Comparison of ENCODE assay signal across 8 cellular contexts in genomic region chr15:28107111-28107893, GRCh38. TPM values are rescaled to one million over a fixed set of nuclear protein-coding genes. Genes with fewer than 3 reads are reported as not detected.
DNase-seq lines count a peak whose midpoint lies in the region; ATAC-seq and TF ChIP-seq lines count a peak whose summit lies in the region.

No MANE protein-coding gene starts in this region.

- intact Hi-C loops in Panc1 (cut with micrococcal nuclease; ENCODE audit: unreplicated experiment) (no loop called here), esophagus muscularis mucosa (cut with DNase I) (no loop called here)
- intact Hi-C loops in naive thymus-derived CD4-positive, alpha-beta T cell (cut with micrococcal nuclease), result no loop called here

- BruUV-seq in Panc1 (replicated peaks; lab: Mats Ljungman, UMichigan), result no TSS peak

- H3K27me3 ChIP-seq in Panc1 (ENCODE audit: control insufficient read depth, insufficient read depth, low read length) (no peaks in the 10 kb centered on the region), esophagus muscularis mucosa (peaks cover 0 to 37% (median 0%) of the 10 kb centered on the region in 4 donors)
- H3K27me3 ChIP-seq in naive thymus-derived CD4-positive, alpha-beta T cell (ENCODE audit: control insufficient read depth in 2 of 2, insufficient read depth in 2 of 2, low read length in 2 of 2), result peaks cover 0 to 12% of the 10 kb centered on the region in 2 donors

- TF ChIP-seq CTCF in AG09309 (IDR thresholded peaks at IDR 0.05; ENCODE audit: control insufficient read depth, insufficient read depth, low read depth, low read length, missing control alignments), result no peak
- TF ChIP-seq CTCF in Panc1 (IDR thresholded peaks at IDR 0.05), result no peak
- no peak for TF ChIP-seq CTCF in esophagus muscularis mucosa (IDR thresholded peaks at IDR 0.05)

- peaks cover 6 to 23% (median 10%) of the 10 kb centered on the region in 7 donors for H3K4me1 Mint-ChIP-seq in naive thymus-derived CD4-positive, alpha-beta T cell

- H3K4me1 ChIP-seq in Panc1 (ENCODE audit: control insufficient read depth, insufficient read depth, low read length), result no peaks in the 10 kb centered on the region
- H3K4me1 ChIP-seq in esophagus muscularis mucosa, result peaks cover 12 to 37% (median 32%) of the 10 kb centered on the region in 4 donors
- H3K4me1 ChIP-seq in naive thymus-derived CD4-positive, alpha-beta T cell (ENCODE audit: control insufficient read depth in 2 of 2, insufficient read depth in 2 of 2, low read length in 2 of 2), result peaks cover 5 to 6% of the 10 kb centered on the region in 2 donors

- POLR2A ChIA-PET in Panc1 (lab: Charles Lee), result no interaction called here
- POLR2A ChIA-PET in naive thymus-derived CD4-positive, alpha-beta T cell (lab: Charles Lee), result no interaction called here

- peak overlapping the region in 2 of 9 donors; percentile 31 to 71 for H3K27ac Mint-ChIP-seq in naive thymus-derived CD4-positive, alpha-beta T cell

- H3K36me3 Mint-ChIP-seq in naive thymus-derived CD4-positive, alpha-beta T cell, result peaks cover 10 to 13% (median 12%) of the 10 kb centered on the region in 5 donors

- peak overlapping the region; percentile 81 to 92 (median 87) for H3K4me3 Mint-ChIP-seq in naive thymus-derived CD4-positive, alpha-beta T cell

- no peak overlapping the region for H3K27ac ChIP-seq in Panc1 (ENCODE audit: low read length)
- peak overlapping the region in 1 of 4 donors; percentile 34 for H3K27ac ChIP-seq in esophagus muscularis mucosa (replicated peaks in 1 of 4)
- H3K27ac ChIP-seq in naive thymus-derived CD4-positive, alpha-beta T cell (ENCODE audit: low read depth, low read length), result no peak overlapping the region

- no peak for DNase-seq in AG09309 (ENCODE audit: low read depth)
- no peak for DNase-seq in Panc1 (ENCODE audit: low read depth, low spot score)
- DNase-seq in esophagus muscularis mucosa (ENCODE audit: extremely low spot score), result no peak
- DNase-seq in naive thymus-derived CD4-positive, alpha-beta T cell, result peak in 1 of 9 donors; percentile 31
- DNase-seq in H4 (ENCODE audit: low spot score), result no peak
- no peak for DNase-seq in stimulated activated CD8-positive, alpha-beta memory T cell treated with anti-CD3 and anti-CD28 coated beads, Interleukin-4, amount 100 ng/mL, for 48 hours
- DNase-seq in globus pallidus (ENCODE audit: low spot score), result no peak

- H3K27me3 Mint-ChIP-seq in naive thymus-derived CD4-positive, alpha-beta T cell, result peaks cover 12 to 41% (median 22%) of the 10 kb centered on the region in 5 donors

- in situ Hi-C loops in Panc1 (cut with HindIII; ENCODE audit: low pct_unique_long_range_greater_than_20kb, low sequenced_read_pairs), result no loop called here

- no peak for TF ChIP-seq EP300 in esophagus muscularis mucosa (IDR thresholded peaks at IDR 0.05)

- WGBS in esophagus muscularis mucosa, result 10% methylated on average over 12 of the region's 62 CpGs

- H3K9me3 ChIP-seq in Panc1 (ENCODE audit: control insufficient read depth, insufficient read depth, low read depth, low read length) (no peaks in the 10 kb centered on the region), esophagus muscularis mucosa (no peaks in the 10 kb centered on the region)
- no peaks in the 10 kb centered on the region for H3K9me3 ChIP-seq in naive thymus-derived CD4-positive, alpha-beta T cell (ENCODE audit: control insufficient read depth in 2 of 3, low read length in 3 of 3)

- peak overlapping the region; percentile 48 for H3K4me3 ChIP-seq in AG09309 (ENCODE audit: control insufficient read depth, low read depth, low read length)
- H3K4me3 ChIP-seq in Panc1 (ENCODE audit: low read depth in 2 of 2, low read length in 2 of 2), result no peak overlapping the region
- H3K4me3 ChIP-seq in esophagus muscularis mucosa, result peak overlapping the region; percentile 59 to 64 (median 62)
- H3K4me3 ChIP-seq in naive thymus-derived CD4-positive, alpha-beta T cell (ENCODE audit: low read length), result peak overlapping the region; percentile 65

- CTCF ChIA-PET in Panc1 (lab: Charles Lee), result interaction anchor here (0.9 kb wide), 1 partner anchor 19 kb away, joined by 8 read pairs; no protein-coding TSS in a partner anchor
- CTCF ChIA-PET in naive thymus-derived CD4-positive, alpha-beta T cell (lab: Charles Lee), result interaction anchor here (0.5 kb wide), 1 partner anchor 81 kb away, joined by 3 read pairs; no protein-coding TSS in a partner anchor

- H3K9me3 Mint-ChIP-seq in naive thymus-derived CD4-positive, alpha-beta T cell, result peaks cover 0 to 7% (median 0%) of the 10 kb centered on the region in 11 donors

- ATAC-seq in Panc1 (peak; percentile 19; the same call in 1 of the 2 replicates), HG02798 (IDR thresholded peaks at IDR 0.05; ENCODE audit: poor library complexity, unreplicated experiment) (no peak)
- peak; percentile 31 for ATAC-seq in naive thymus-derived CD4-positive, alpha-beta T cell

- no peak for TF ChIP-seq POLR2A in esophagus muscularis mucosa (IDR thresholded peaks at IDR 0.05; ENCODE audit: low read depth)

- no peaks in the 10 kb centered on the region for H3K36me3 ChIP-seq in Panc1 (ENCODE audit: control insufficient read depth, insufficient read depth, low read length)
- peaks cover 9 to 16% (median 13%) of the 10 kb centered on the region in 4 donors for H3K36me3 ChIP-seq in esophagus muscularis mucosa
- peaks cover 0 to 12% (median 0%) of the 10 kb centered on the region in 3 experiments for H3K36me3 ChIP-seq in naive thymus-derived CD4-positive, alpha-beta T cell (ENCODE audit: control insufficient read depth in 2 of 3, insufficient read depth in 3 of 3, low read length in 3 of 3)

RNA-seq across cellular contexts. Expression of gene OCA2, which starts 8.2 kb away (rescaled TPM):
- total RNA-seq in Panc1 (2021; ENCODE audit: unreplicated experiment) (0.13 TPM), esophagus muscularis mucosa (1 to 10 TPM in 1 of 4 donors, under 1 TPM in 3; 0.17 to 1.2 (median 0.24) TPM)
- not detected for polyA plus RNA-seq in Panc1 (2012; ENCODE audit: insufficient read length)
- total RNA-seq in naive thymus-derived CD4-positive, alpha-beta T cell, result not detected
- polyA plus RNA-seq in naive thymus-derived CD4-positive, alpha-beta T cell, result not detected
- total RNA-seq in H4 (2014; rRNA removed; shearing (Covaris generic)), result 0.12 TPM in 1 of 2 replicates, not detected in the other

Comparison
In these comparisons a context has a peak if more than half of its experiments do, and no peak if none do; other contexts are left out.
1. H3K4me3 ChIP-seq: peak in AG09309 (single experiment), esophagus muscularis mucosa (4 of 4) and naive thymus-derived CD4-positive, alpha-beta T cell (single experiment); none in Panc1 (0 of 2).